ENCODE assay signal across 8 cellular contexts in the genomic region with DNA sequence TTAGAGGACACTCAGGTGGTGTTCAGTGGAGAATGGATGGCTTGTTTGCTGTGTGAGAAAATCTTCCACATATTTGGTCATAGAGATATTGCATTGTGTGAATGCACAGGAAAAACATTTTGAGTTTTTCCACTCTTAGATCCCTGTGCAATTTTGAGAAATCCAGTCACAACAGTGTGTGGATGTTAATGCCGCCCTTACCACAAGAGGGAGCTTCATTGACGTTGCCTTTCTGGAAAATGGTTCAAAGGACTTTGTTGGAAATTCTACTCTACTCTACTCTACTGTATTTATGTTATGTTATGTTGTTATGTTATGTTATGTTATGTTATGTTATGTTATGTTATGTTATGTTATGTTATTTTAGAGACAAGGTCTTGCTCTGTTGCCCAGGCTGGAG. TPM values are rescaled to one million over a fixed set of nuclear protein-coding genes. Genes with fewer than 3 reads are reported as not detected.
A peak's percentile ranks its signal among the peaks of the same experiment; 100 is the strongest.
DNase-seq lines count a peak whose midpoint lies in the region; ATAC-seq, FAIRE-seq and TF ChIP-seq lines count a peak whose summit lies in the region.

No MANE protein-coding gene starts in this region.

- DNase-seq in SK-N-SH, result peak; percentile 45
- peak; percentile 11 for DNase-seq in fibroblast of mammary gland (ENCODE audit: low read depth)
- DNase-seq in small intestine, result peak; percentile 23
- no peak for DNase-seq in KG1 (lab: John Stamatoyannopoulos, UW)
- DNase-seq in islet precursor cell, result no peak

- no peak overlapping the region for H2AFZ ChIP-seq in SK-N-SH (ENCODE audit: low read depth)
- no peak overlapping the region for H2AFZ ChIP-seq in OCI-LY3 (ENCODE audit: low read depth, low read length)

- POLR2A ChIA-PET in SK-N-SH (lab: Yijun Ruan, JAX), result no interaction called here

- H3K79me2 ChIP-seq in SK-N-SH (ENCODE audit: insufficient read depth) (no peaks in the 10 kb centered on the region), OCI-LY3 (ENCODE audit: low read length) (no peaks in the 10 kb centered on the region)

- WGBS in SK-N-SH (ENCODE audit: low lambda C conversion rate), result 4% methylated on average over 2 of the region's 2 CpGs
- WGBS in small intestine, 3 donors, result 30 to 47% (median 32%) methylated on average over 2 of the region's 2 CpGs

- H3K27ac ChIP-seq in SK-N-SH (ENCODE audit: low read depth in 2 of 2, low read length in 1 of 2) (no peak overlapping the region), OCI-LY3 (ENCODE audit: low read length) (no peak overlapping the region), small intestine (ENCODE audit: low read depth in 1 of 2, low read length in 1 of 2) (no peak overlapping the region)

- TF ChIP-seq CTCF in SK-N-SH (IDR thresholded peaks at IDR 0.05) (peak; percentile 56), OCI-LY3 (IDR thresholded peaks at IDR 0.05; ENCODE audit: low read depth, low read length) (peak; percentile 62), fibroblast of mammary gland (conservative IDR thresholded peaks at IDR 0.05; ENCODE audit: control insufficient read depth, insufficient read depth, low read depth, low read length) (peak; percentile 47)

- peaks cover 0 to 14% of the 10 kb centered on the region in 2 experiments for H3K36me3 ChIP-seq in SK-N-SH (replicated peaks in 1 of 2; ENCODE audit: control insufficient read depth in 1 of 2, insufficient read depth in 2 of 2, low read length in 1 of 2)
- peaks cover 16% of the 10 kb centered on the region for H3K36me3 ChIP-seq in OCI-LY3 (replicated peaks; ENCODE audit: low read depth, low read length)
- H3K36me3 ChIP-seq in small intestine (ENCODE audit: control insufficient read depth in 2 of 2, insufficient read depth in 2 of 2, low read length in 2 of 2), result no peaks in the 10 kb centered on the region

- ATAC-seq in SK-N-SH treated with all-trans-retinoic acid at 6 μM for 48 hours (no peak), HG02588 (IDR thresholded peaks at IDR 0.05; ENCODE audit: unreplicated experiment) (no peak)

- CTCF ChIA-PET in SK-N-SH (lab: Yijun Ruan, JAX), result interaction anchor here (0.6 to 2.7 kb wide), 9 partner anchors 9 to 472 kb away, joined by 3 to 13 read pairs (median 3); a partner anchor contains a TSS

- H3K4me3 ChIP-seq in SK-N-SH (ENCODE audit: low read depth in 2 of 2, low read length in 1 of 2) (peak overlapping the region in 1 of 2 experiments; percentile 40; a peak in 1 of 4 replicates), OCI-LY3 (ENCODE audit: low read length) (no peak overlapping the region), fibroblast of mammary gland (ENCODE audit: control insufficient read depth, low read depth, low read length) (no peak overlapping the region), small intestine (ENCODE audit: low read depth in 1 of 2, low read length in 2 of 2) (no peak overlapping the region)

- H3K9me2 ChIP-seq in SK-N-SH, result no peaks in the 10 kb centered on the region

- no peaks in the 10 kb centered on the region for H3K27me3 ChIP-seq in SK-N-SH (ENCODE audit: insufficient read depth)
- H3K27me3 ChIP-seq in OCI-LY3 (ENCODE audit: low read depth, low read length), result no peaks in the 10 kb centered on the region
- H3K27me3 ChIP-seq in small intestine (ENCODE audit: control insufficient read depth in 2 of 2, insufficient read depth in 2 of 2, low read length in 2 of 2), result no peaks in the 10 kb centered on the region

- H4K20me1 ChIP-seq in SK-N-SH (ENCODE audit: insufficient read depth), result no peaks in the 10 kb centered on the region
- H4K20me1 ChIP-seq in OCI-LY3 (ENCODE audit: insufficient read depth, low read length), result no peaks in the 10 kb centered on the region

- H3F3A ChIP-seq in SK-N-SH (replicated peaks; ENCODE audit: insufficient read depth), result peaks cover 3% of the 10 kb centered on the region

- H3K4me1 ChIP-seq in SK-N-SH (ENCODE audit: control insufficient read depth in 1 of 2, insufficient read depth in 2 of 2, low read depth in 1 of 2, low read length in 1 of 2), result no peaks in the 10 kb centered on the region
- no peaks in the 10 kb centered on the region for H3K4me1 ChIP-seq in OCI-LY3 (ENCODE audit: low read length)
- no peaks in the 10 kb centered on the region for H3K4me1 ChIP-seq in small intestine (ENCODE audit: control insufficient read depth in 2 of 2, insufficient read depth in 1 of 2, low read depth in 1 of 2, low read length in 1 of 2)

- H3K9ac ChIP-seq in SK-N-SH (no peak overlapping the region), OCI-LY3 (ENCODE audit: low read length) (no peak overlapping the region)

- peaks cover 5% of the 10 kb centered on the region; the same call in 1 of the 2 replicates for H3K9me3 ChIP-seq in SK-N-SH
- no peaks in the 10 kb centered on the region for H3K9me3 ChIP-seq in OCI-LY3 (ENCODE audit: insufficient read depth, low read length)
- no peaks in the 10 kb centered on the region for H3K9me3 ChIP-seq in small intestine (ENCODE audit: control insufficient read depth, low read depth)

- no peak for TF ChIP-seq EP300 in SK-N-SH (IDR thresholded peaks at IDR 0.05; ENCODE audit: borderline replicate concordance in 1 of 2, low read depth in 1 of 2, low read length in 1 of 2)

- FAIRE-seq in small intestine (lab: Jason Lieb, UNC), result no peak

- H3K4me2 ChIP-seq in SK-N-SH (no peak overlapping the region), OCI-LY3 (ENCODE audit: low read length) (no peak overlapping the region)

- peak; percentile 37 for TF ChIP-seq RAD21 in SK-N-SH (IDR thresholded peaks at IDR 0.05; ENCODE audit: low read length)

TF ChIP-seq in SK-N-SH, 30 proteins besides CTCF, POLR2A, EP300 and RAD21:
- TF ChIP-seq EZH2phosphoT487 (IDR thresholded peaks at IDR 0.05; ENCODE audit: borderline replicate concordance, low read depth), result no peak
- TF ChIP-seq FOXM1 (IDR thresholded peaks at IDR 0.05; ENCODE audit: low read depth), result no peak
- peak; percentile 28; the same call in 1 of the 2 replicates for TF ChIP-seq SMC3 (IDR thresholded peaks at IDR 0.05; ENCODE audit: low read depth, low read length)
- TF ChIP-seq POLR2AphosphoS5 (IDR thresholded peaks at IDR 0.05; ENCODE audit: low read depth, low read length), result no peak

TF ChIP-seq in SK-N-SH treated with all-trans-retinoic acid at 6 μM for 48 hours, 23 proteins besides CTCF, POLR2A, EP300 and RAD21:
- no peak for TF ChIP-seq ARNTL (CRISPR knock-in tag; IDR thresholded peaks at IDR 0.05; ENCODE audit: borderline replicate concordance, low read depth)

RNA-seq across cellular contexts. Expression of a gene that starts 13.4 kb away (rescaled TPM):
- polyA plus RNA-seq in SK-N-SH (2012; rRNA removed) (1.8 and 1.9 TPM in 2 replicates), small intestine (1 to 10 TPM; 2.4 to 4.2 (median 2.8) TPM)
- polyA plus RNA-seq in SK-N-SH (2012; cell fraction: cytosol; rRNA removed), result 1.9 and 2.6 TPM in 2 replicates
- polyA plus RNA-seq in SK-N-SH (2012; cell fraction: nucleus; rRNA removed), result 2.3 and 3.4 TPM in 2 replicates

RNA-seq across cellular contexts. Expression of a gene that starts 29.8 kb away (rescaled TPM):
- polyA plus RNA-seq in SK-N-SH (2012; rRNA removed) (1.9 and 2.3 TPM in 2 replicates), small intestine (1 to 10 TPM in 1 of 3 donors, not detected in 2; 1.3 TPM)
- polyA plus RNA-seq in SK-N-SH (2012; cell fraction: cytosol; rRNA removed), result 1.5 and 1.7 TPM in 2 replicates
- polyA plus RNA-seq in SK-N-SH (2012; cell fraction: nucleus; rRNA removed), result 3.3 and 3.7 TPM in 2 replicates

RNA-seq across cellular contexts. Expression of a gene that starts 36.2 kb away (rescaled TPM):
- polyA plus RNA-seq in SK-N-SH (2012; rRNA removed), result 1.7 and 2.2 TPM in 2 replicates
- 2.3 and 2.8 TPM in 2 replicates for polyA plus RNA-seq in SK-N-SH (2012; cell fraction: cytosol; rRNA removed)
- polyA plus RNA-seq in SK-N-SH (2012; cell fraction: nucleus; rRNA removed), result 1.5 and 2.9 TPM in 2 replicates
- polyA plus RNA-seq in small intestine, result 1 to 10 TPM; 2.7 to 3.3 (median 3.0) TPM

Comparison
In these comparisons a context has a peak if more than half of its experiments do, and no peak if none do; other contexts are left out.
1. DNase-seq: peak in SK-N-SH (single experiment), fibroblast of mammary gland (single experiment) and small intestine (single experiment); none in KG1 (single experiment) and islet precursor cell (single experiment).
2. Peak in every context shown above with its lines, with median percentiles within 50 percentile points of each other: CTCF ChIP-seq.